1 cellular context compared by ENCODE assay signal in the genomic region with DNA sequence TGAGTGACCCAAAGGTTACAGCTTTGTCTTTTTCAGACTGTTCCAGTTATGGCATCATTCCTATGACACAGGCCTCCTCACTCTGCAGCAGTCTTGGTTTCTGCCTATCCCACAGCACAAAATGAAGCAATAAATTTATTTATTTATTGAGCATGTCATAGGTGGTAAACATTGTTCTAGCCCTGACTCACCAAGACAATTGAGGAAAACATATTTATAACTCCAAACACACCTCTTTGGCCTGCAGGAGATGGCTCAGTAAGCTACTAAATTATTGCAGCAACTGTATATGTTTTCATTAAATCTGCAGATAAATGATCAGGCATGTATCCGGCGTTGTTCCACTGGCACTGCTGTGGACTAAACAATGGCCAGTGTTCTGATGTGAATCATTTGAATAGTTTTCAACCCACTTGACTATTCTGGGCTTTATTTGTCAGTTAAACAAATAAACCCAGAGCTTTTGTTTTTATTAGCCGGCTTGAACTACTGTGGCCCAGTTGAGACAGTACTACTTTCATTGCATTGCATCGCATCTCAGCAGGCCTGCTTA.
TF ChIP-seq lines count a peak whose summit lies in the region.

No MANE protein-coding gene starts in this region.

TF ChIP-seq in SK-N-SH, 30 proteins besides CTCF, POLR2A, EP300 and RAD21 (continued from another document):
- TF ChIP-seq, protein P1, sequence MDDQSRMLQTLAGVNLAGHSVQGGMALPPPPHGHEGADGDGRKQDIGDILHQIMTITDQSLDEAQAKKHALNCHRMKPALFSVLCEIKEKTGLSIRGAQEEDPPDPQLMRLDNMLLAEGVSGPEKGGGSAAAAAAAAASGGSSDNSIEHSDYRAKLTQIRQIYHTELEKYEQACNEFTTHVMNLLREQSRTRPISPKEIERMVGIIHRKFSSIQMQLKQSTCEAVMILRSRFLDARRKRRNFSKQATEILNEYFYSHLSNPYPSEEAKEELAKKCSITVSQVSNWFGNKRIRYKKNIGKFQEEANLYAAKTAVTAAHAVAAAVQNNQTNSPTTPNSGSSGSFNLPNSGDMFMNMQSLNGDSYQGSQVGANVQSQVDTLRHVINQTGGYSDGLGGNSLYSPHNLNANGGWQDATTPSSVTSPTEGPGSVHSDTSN (IDR thresholded peaks at IDR 0.05), result peak; percentile 43; the same call in 1 of the 2 replicates
